10 cellular contexts compared by ENCODE assay signal in the genomic region with DNA sequence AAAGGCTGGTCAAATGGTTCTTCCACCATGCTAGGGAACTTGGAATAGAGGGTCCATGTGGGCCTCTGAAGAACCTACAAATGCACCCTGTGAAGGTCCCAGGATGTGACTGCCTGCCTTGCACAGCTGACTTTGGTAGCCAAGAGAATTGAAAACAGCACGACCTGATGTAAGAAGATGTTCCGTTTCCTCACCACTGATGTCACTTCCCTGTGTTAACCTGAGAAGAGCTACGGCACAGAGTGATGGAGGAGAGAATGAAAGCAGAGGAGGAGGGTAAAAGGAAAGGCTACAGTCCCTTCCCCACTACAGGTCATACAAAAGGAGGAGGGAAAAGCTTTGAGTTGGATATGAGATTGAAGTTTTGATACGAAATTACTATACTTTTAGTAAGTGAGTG.
"Had no signal": no experiment of that assay in that cellular context is flagged by ENCODE, and none has a peak within 500 bp of the region (broad histone marks: within the 10 kb centered on the region; RNA-seq: fewer than 3 reads in every experiment).

No MANE protein-coding gene starts in this region.

- H3K4me1 Mint-ChIP-seq: IgD-negative memory B cell had no signal

- H3K36me3 ChIP-seq: HAP-1 had no signal

- DNase-seq: GM23248, GOT3, H7, HFFc6, KBM-7 had no signal

- H3K9ac ChIP-seq: GM23248 had no signal

- H2AFZ ChIP-seq: GM23248 had no signal

- FAIRE-seq: HepG2 had no signal

- H3K27ac Mint-ChIP-seq: HFFc6, IgD-negative memory B cell had no signal

- H3K4me3 ChIP-seq: GM23248, HAP-1 had no signal

- H3K27ac ChIP-seq: GM23248, HL-60 had no signal

- H3K9me3 ChIP-seq: HAP-1 had no signal

- H3K4me3 Mint-ChIP-seq: HFFc6, IgD-negative memory B cell had no signal

- H3K4me1 ChIP-seq: HAP-1 had no signal

- ATAC-seq: HCT116, HepG2 had no signal
